In genomic region chr1:222424826-222425225, GRCh38 we compare ENCODE assay signal across 26 cellular contexts.
"Had no signal": no experiment of that assay in that cellular context is flagged by ENCODE, and none has a peak within 500 bp of the region (broad histone marks: within the 10 kb centered on the region; RNA-seq: fewer than 3 reads in every experiment).

No MANE protein-coding gene starts in this region.

- H3K36me3 ChIP-seq: stomach, suprapubic skin, thoracic aorta, thyroid gland, tibial artery, tibial nerve, transverse colon, upper lobe of left lung, upper lobe of right lung, uterus, vagina had no signal

- H3K4me1 ChIP-seq: stomach, suprapubic skin, testis, thyroid gland, tibial artery, tibial nerve, transverse colon, upper lobe of right lung, uterus, vagina had no signal

- H3K4me3 ChIP-seq: stomach, suprapubic skin, testis, thoracic aorta, thyroid gland, tibial artery, tibial nerve, transverse colon, upper lobe of left lung, upper lobe of right lung, uterus, vagina had no signal

- H3K9me3 ChIP-seq: testis, thyroid gland, transverse colon, upper lobe of right lung, vagina had no signal

- H3K27ac ChIP-seq: stomach, suprapubic skin, testis, thoracic aorta, thyroid gland, tibial artery, tibial nerve, transverse colon, upper lobe of left lung, upper lobe of right lung, uterus, vagina had no signal

- ATAC-seq: stimulated activated effector memory CD8-positive, alpha-beta T cell treated with anti-CD3 and anti-CD28 coated beads, Interleukin-12 subunit alpha, Interleukin-12 subunit beta, amount 100 ng/mL, for 72 hours; stimulated activated memory B cell treated with anti-CD40 and anti-IgM and Interleukin-4, amounts not matched to agents 10 μg/mL and 1 μg/mL and 100 μg/mL, for 72 hours; stimulated activated naive B cell treated with anti-CD40 and anti-IgM and Interleukin-4, amounts not matched to agents 10 μg/mL and 1 μg/mL and 100 μg/mL, for 72 hours; stimulated activated naive CD8-positive, alpha-beta T cell treated with anti-CD3 and anti-CD28 coated beads, Interleukin-15, amount 100 ng/mL, for 72 hours; stimulated activated naive CD8-positive, alpha-beta T cell treated with anti-CD3 and anti-CD28 coated beads, Interleukin-15, Interleukin-2, amounts not matched to agents 100 U/mL and 50 U/mL, for 24 hours; upper lobe of right lung had no signal

- FAIRE-seq: urothelium cell line had no signal

- DNase-seq: stimulated activated CD4-positive, alpha-beta T cell treated with anti-CD3 and anti-CD28 coated beads, Interleukin-2, amount 100 ng/mL, for 48 hours; stimulated activated CD4-positive, alpha-beta T cell treated with anti-CD3 and anti-CD28 coated beads, Interleukin-4, amount 100 ng/mL, for 1 hour; stimulated activated CD4-positive, alpha-beta T cell treated with anti-CD3 and anti-CD28 coated beads, Interleukin-4, amount 100 ng/mL, for 24 hours; stimulated activated CD4-positive, alpha-beta T cell treated with anti-CD3 and anti-CD28 coated beads, Interleukin-4, amount 100 ng/mL, for 4 hours; stimulated activated CD8-positive, alpha-beta memory T cell treated with anti-CD3 and anti-CD28 coated beads, Interleukin-4, amount 100 ng/mL, for 48 hours; stimulated activated naive B cell treated with anti-CD40 and anti-IgM and Interleukin-4, amounts not matched to agents 10 μg/mL and 1 μg/mL and 100 μg/mL, for 72 hours; stimulated activated naive CD4-positive, alpha-beta T cell; stimulated activated naive CD4-positive, alpha-beta T cell treated with Interleukin-2 at 50 U/mL for 16 hours; stimulated activated naive CD8-positive, alpha-beta T cell treated with anti-CD3 and anti-CD28 coated beads, Interleukin-15, amount 100 ng/mL, for 72 hours; stimulated activated naive CD8-positive, alpha-beta T cell treated with anti-CD3 and anti-CD28 coated beads, Interleukin-15, Interleukin-2, amounts not matched to agents 100 U/mL and 50 U/mL, for 24 hours; stomach; substantia nigra; testis; thyroid gland; tibial artery; transverse colon; upper lobe of left lung; upper lobe of right lung; uterus had no signal

- H3K27me3 ChIP-seq: stomach, suprapubic skin, testis, thyroid gland, tibial artery, tibial nerve, transverse colon, upper lobe of left lung, upper lobe of right lung, uterus, vagina had no signal
